ENCODE assay signal across 9 cellular contexts in the genomic region with DNA sequence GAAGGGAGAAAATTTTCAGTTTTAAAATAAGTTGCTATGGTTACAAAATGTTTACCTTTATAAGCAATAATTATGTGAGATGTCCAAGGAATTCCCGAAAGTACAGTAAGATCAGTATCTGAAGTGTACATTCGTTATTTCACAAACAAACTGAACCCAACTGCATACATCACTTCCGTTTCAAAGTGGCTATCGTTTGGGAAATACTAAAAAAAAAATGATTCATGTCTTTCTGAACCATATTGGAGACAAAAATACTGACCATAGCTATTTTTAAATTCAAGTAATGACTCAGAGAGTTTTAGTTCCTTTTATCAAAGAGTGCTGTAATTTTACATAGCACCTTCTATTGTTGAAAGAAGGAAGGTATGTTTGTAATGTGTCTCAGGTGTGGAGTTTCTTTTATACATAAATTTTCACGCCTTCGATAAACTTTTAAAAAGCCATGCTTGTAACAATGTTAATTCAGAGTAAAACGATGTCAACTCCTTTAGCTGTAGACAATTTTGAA. TPM values are rescaled to one million over a fixed set of nuclear protein-coding genes. Genes with fewer than 3 reads are reported as not detected.
DNase-seq lines count a peak whose midpoint lies in the region; ATAC-seq lines count a peak whose summit lies in the region.
"Had no signal": no experiment of that assay in that cellular context is flagged by ENCODE, and none has a peak within 500 bp of the region (broad histone marks: within the 10 kb centered on the region; RNA-seq: fewer than 3 reads in every experiment).

No MANE protein-coding gene starts in this region.

- H3K4me1 ChIP-seq in neuronal stem cell (ENCODE audit: control insufficient read depth in 2 of 2, insufficient read depth in 1 of 2, low read depth in 1 of 2, low read length in 2 of 2) = peaks cover 0 to 2% of the 10 kb centered on the region in 2 donors

- H3K27me3 ChIP-seq in neuronal stem cell (ENCODE audit: control insufficient read depth in 3 of 3, insufficient read depth in 3 of 3, low read depth in 1 of 3, low read length in 3 of 3) = no peaks in the 10 kb centered on the region

- H3K27ac ChIP-seq in neuronal stem cell (replicated peaks; ENCODE audit: low read length) = no peak overlapping the region

- H2AFZ ChIP-seq in neuronal stem cell (ENCODE audit: low read length) = no peak overlapping the region

- H2BK120ac ChIP-seq in neuronal stem cell (ENCODE audit: low read depth, low read length) = no peak overlapping the region

- no peak overlapping the region for H4K91ac ChIP-seq in neuronal stem cell (ENCODE audit: low read depth, low read length, poor library complexity)

- no peak overlapping the region for H4K8ac ChIP-seq in neuronal stem cell (ENCODE audit: low read depth, low read length)

- H2AK5ac ChIP-seq in neuronal stem cell (ENCODE audit: low read depth, low read length) = no peak overlapping the region

- H3K14ac ChIP-seq in neuronal stem cell (ENCODE audit: low read length) = no peak overlapping the region

- H3K9ac ChIP-seq in neuronal stem cell (ENCODE audit: low read depth, low read length, poor library complexity) = no peak overlapping the region

- H2BK5ac ChIP-seq in neuronal stem cell (ENCODE audit: low read length) = no peak overlapping the region

- WGBS in neuronal stem cell (ENCODE audit: extremely low coverage in 2 of 2, insufficient read length in 2 of 2, insufficient replicate concordance in 1 of 2), 2 donors = no CpG with 5 or more reads among the region's 7 CpGs

- no peak overlapping the region for H3K4me2 ChIP-seq in neuronal stem cell (ENCODE audit: insufficient read depth, low read length, poor library complexity, severe bottlenecking)

- H3K23ac ChIP-seq in neuronal stem cell (ENCODE audit: low read depth, low read length, poor library complexity) = no peak overlapping the region

- H3K4ac ChIP-seq in neuronal stem cell (ENCODE audit: low read length) = no peak overlapping the region

- DNase-seq in NOMO-1 treated with DMSO at 0.1 percent for 48 hours (lab: John Stamatoyannopoulos, UW; ENCODE audit: unreplicated experiment) (peak; percentile 98), fibroblast of gingiva (ENCODE audit: low read depth) (peak; percentile 58), neuronal stem cell (ENCODE audit: low spot score) (no peak), HT-29 (ENCODE audit: low spot score) (no peak), cerebellum (ENCODE audit: low spot score) (no peak), DMS79 (lab: John Stamatoyannopoulos, UW) (no peak)

- H3K9me3 ChIP-seq in neuronal stem cell (replicated peaks in 1 of 2; ENCODE audit: control insufficient read depth in 2 of 2, insufficient read depth in 1 of 2, low read depth in 1 of 2, low read length in 2 of 2) = no peaks in the 10 kb centered on the region

- no peak overlapping the region for H2BK12ac ChIP-seq in neuronal stem cell (ENCODE audit: low read length)

- H3K79me1 ChIP-seq in neuronal stem cell (ENCODE audit: low read depth, low read length) = no peaks in the 10 kb centered on the region

- H3K18ac ChIP-seq in neuronal stem cell (ENCODE audit: low read length) = no peak overlapping the region

- no peak overlapping the region for H2BK15ac ChIP-seq in neuronal stem cell (ENCODE audit: low read length)

- ATAC-seq in GM18867 (IDR thresholded peaks at IDR 0.05; ENCODE audit: unreplicated experiment) (peak; percentile 77), HG02678 (IDR thresholded peaks at IDR 0.05; ENCODE audit: unreplicated experiment) (peak; percentile 65)

- H3K36me3 ChIP-seq in neuronal stem cell (replicated peaks in 1 of 2; ENCODE audit: control insufficient read depth in 2 of 2, insufficient read depth in 2 of 2, low read length in 2 of 2) = no peaks in the 10 kb centered on the region

- H3K4me3 ChIP-seq in neuronal stem cell (ENCODE audit: low read length in 2 of 2) = no peak overlapping the region
- H3K4me3 ChIP-seq: skin epidermis had no signal

RNA-seq across cellular contexts. Expression of gene ANKRD28, which starts 8.0 kb away (rescaled TPM):
- 11.7 TPM for polyA plus RNA-seq in neuronal stem cell (2013, experiment 1 of 2)
- 11.4 TPM for polyA plus RNA-seq in neuronal stem cell (2013, experiment 2 of 2)
- total RNA-seq in HT-29 (2014; rRNA removed; shearing (Covaris generic)) = 21.4 and 28.5 TPM in 2 replicates
- total RNA-seq in cerebellum = 117 TPM

Comparison
In these comparisons a context has a peak if more than half of its experiments do, and no peak if none do; other contexts are left out.
1. DNase-seq: peak in NOMO-1 treated with DMSO at 0.1 percent for 48 hours (single experiment) and fibroblast of gingiva (single experiment); none in neuronal stem cell (single experiment), HT-29 (single experiment), cerebellum (single experiment) and DMS79 (single experiment).